In genomic region chr14:97185186-97185585, GRCh38 we compare ENCODE assay signal across 10 cellular contexts.
A peak's percentile ranks its signal among the peaks of the same experiment; 100 is the strongest.
DNase-seq lines count a peak whose midpoint lies in the region; ATAC-seq and TF ChIP-seq lines count a peak whose summit lies in the region.
"Had no signal": no experiment of that assay in that cellular context is flagged by ENCODE, and none has a peak within 500 bp of the region (broad histone marks: within the 10 kb centered on the region; RNA-seq: fewer than 3 reads in every experiment).

No MANE protein-coding gene starts in this region.

- H3K4me2 ChIP-seq in Karpas-422 (ENCODE audit: low read depth, low read length, poor library complexity, severe bottlenecking): no peak overlapping the region

- no peaks in the 10 kb centered on the region for H3K36me3 Mint-ChIP-seq in activated T-helper 17 cell treated with anti-CD3 and anti-CD28 coated beads, Interleukin-2, amount 50 U/mL, for 72 hours (ENCODE audit: low read depth)
- H3K36me3 Mint-ChIP-seq in neural crest cell (ENCODE audit: low read depth): no peaks in the 10 kb centered on the region

- WGBS in body of pancreas, 2 donors: 13 to 16% methylated on average over 6 of the region's 6 CpGs

- no peak overlapping the region for H2AFZ ChIP-seq in Karpas-422 (ENCODE audit: low read length)

- DNase-seq in SIG-M5 treated with dmso at 0.1 percent for 504 hours (lab: John Stamatoyannopoulos, UW; ENCODE audit: unreplicated experiment): peak; percentile 18
- no peak for DNase-seq in SIG-M5 (lab: John Stamatoyannopoulos, UW)
- DNase-seq in Karpas-422: peak; percentile 64
- DNase-seq in neural crest cell (ENCODE audit: low read depth, low spot score): no peak
- no peak for DNase-seq in effector CD8-positive, alpha-beta T cell (lab: John Stamatoyannopoulos, UW)
- DNase-seq in effector CD4-positive, alpha-beta T cell: no peak
- no peak for DNase-seq in body of pancreas
- DNase-seq: midbrain had no signal

- no peaks in the 10 kb centered on the region for H3K79me2 ChIP-seq in Karpas-422 (ENCODE audit: low read length)

- no peaks in the 10 kb centered on the region for H3K27me3 Mint-ChIP-seq in activated T-helper 17 cell treated with anti-CD3 and anti-CD28 coated beads, Interleukin-2, amount 50 U/mL, for 72 hours
- peaks cover 17% of the 10 kb centered on the region for H3K27me3 Mint-ChIP-seq in neural crest cell (ENCODE audit: low read depth)

- no peaks in the 10 kb centered on the region for H3K27me3 ChIP-seq in Karpas-422 (ENCODE audit: low read length)
- H3K27me3 ChIP-seq in body of pancreas: peaks cover 0 to 4% of the 10 kb centered on the region in 2 donors

- intact Hi-C loops in body of pancreas (cut with DNase I): no loop called here

- H3K9me2 ChIP-seq in Karpas-422 (replicated peaks; ENCODE audit: insufficient read depth, low read length): no peaks in the 10 kb centered on the region

- H3K27ac Mint-ChIP-seq in activated T-helper 17 cell treated with anti-CD3 and anti-CD28 coated beads, Interleukin-2, amount 50 U/mL, for 72 hours: no peak overlapping the region
- H3K27ac Mint-ChIP-seq in neural crest cell (ENCODE audit: unreplicated experiment): no peak overlapping the region

- H3K27ac ChIP-seq in Karpas-422 (ENCODE audit: low read length) (no peak overlapping the region), body of pancreas (no peak overlapping the region)

- no peaks in the 10 kb centered on the region for H3K9me3 ChIP-seq in Karpas-422 (ENCODE audit: low read length)
- H3K9me3 ChIP-seq in body of pancreas: no peaks in the 10 kb centered on the region
- H3K9me3 ChIP-seq: Caco-2 had no signal

- peak; percentile 27 for ATAC-seq in activated T-helper 17 cell treated with anti-CD3 and anti-CD28 coated beads, Interleukin-2, amount 50 U/mL, for 72 hours (replicated peaks)
- no peak for ATAC-seq in body of pancreas

- no peak overlapping the region for H3K9ac ChIP-seq in Karpas-422 (ENCODE audit: low read length)

- TF ChIP-seq CTCF in neural crest cell (conservative IDR thresholded peaks at IDR 0.05): peak; percentile 60
- TF ChIP-seq CTCF in body of pancreas (IDR thresholded peaks at IDR 0.05): peak in 2 of 7 experiments; percentile 31 to 32

- H3K4me1 Mint-ChIP-seq in activated T-helper 17 cell treated with anti-CD3 and anti-CD28 coated beads, Interleukin-2, amount 50 U/mL, for 72 hours: peaks cover 8% of the 10 kb centered on the region
- H3K4me1 Mint-ChIP-seq in neural crest cell: no peaks in the 10 kb centered on the region

- no peaks in the 10 kb centered on the region for H3K36me3 ChIP-seq in Karpas-422 (ENCODE audit: insufficient read depth, low read length)
- H3K36me3 ChIP-seq in body of pancreas (replicated peaks in 1 of 2; ENCODE audit: insufficient read depth in 1 of 2, low read depth in 2 of 2): no peaks in the 10 kb centered on the region

- H3K4me1 ChIP-seq in Karpas-422 (ENCODE audit: low read length): no peaks in the 10 kb centered on the region
- H3K4me1 ChIP-seq in body of pancreas: no peaks in the 10 kb centered on the region
- H3K4me1 ChIP-seq: Caco-2 had no signal

- H3K4me3 ChIP-seq in Karpas-422 (ENCODE audit: low read length) (no peak overlapping the region), body of pancreas (no peak overlapping the region)

- H3K4me3 Mint-ChIP-seq in activated T-helper 17 cell treated with anti-CD3 and anti-CD28 coated beads, Interleukin-2, amount 50 U/mL, for 72 hours: no peak overlapping the region
- no peak overlapping the region for H3K4me3 Mint-ChIP-seq in neural crest cell

- H3K9me3 Mint-ChIP-seq in activated T-helper 17 cell treated with anti-CD3 and anti-CD28 coated beads, Interleukin-2, amount 50 U/mL, for 72 hours: peaks cover 4% of the 10 kb centered on the region
- H3K9me3 Mint-ChIP-seq in neural crest cell: peaks cover 6% of the 10 kb centered on the region

- no peak for TF ChIP-seq POLR2A in body of pancreas (IDR thresholded peaks at IDR 0.05)

- no peaks in the 10 kb centered on the region for H4K20me1 ChIP-seq in Karpas-422 (ENCODE audit: insufficient read depth, low read depth, low read length)

Comparison
In these comparisons a context has a peak if more than half of its experiments do, and no peak if none do; other contexts are left out.
1. DNase-seq: peak in SIG-M5 treated with dmso at 0.1 percent for 504 hours (single experiment) and Karpas-422 (single experiment); none in SIG-M5 (single experiment), neural crest cell (single experiment), effector CD8-positive, alpha-beta T cell (single experiment), effector CD4-positive, alpha-beta T cell (single experiment) and body of pancreas (0 of 4).